In genomic region chr7:44573464-44574285, GRCh38 we compare ENCODE assay signal across 1 cellular context.
TF ChIP-seq lines count a peak whose summit lies in the region.

Gene DDX56 (minus strand): TSS chr7:44573908. CDS start chr7:44573895, 13 bp downstream.

TF ChIP-seq in HepG2, 621 proteins besides CTCF, POLR2A, EP300 and RAD21 (continued from another document and continues in another):
- TF ChIP-seq GMEB1 (CRISPR knock-in tag; IDR thresholded peaks at IDR 0.05; ENCODE audit: borderline replicate concordance) (peak; percentile 90), KDM5A (IDR thresholded peaks at IDR 0.05; ENCODE audit: borderline replicate concordance, low read length) (peak; percentile 70; the same call in 1 of the 2 replicates), ZNF574 (CRISPR knock-in tag; IDR thresholded peaks at IDR 0.05) (peak; percentile 95), KAT8 (CRISPR knock-in tag; IDR thresholded peaks at IDR 0.05) (peak; percentile 98), YEATS4 (CRISPR knock-in tag; IDR thresholded peaks at IDR 0.05; ENCODE audit: borderline replicate concordance) (peak; percentile 98), SETDB1 (CRISPR knock-in tag; IDR thresholded peaks at IDR 0.05; ENCODE audit: borderline replicate concordance) (0 out of 2 replicates have a peak, but pooled peaks have one; percentile 52), MLX (CRISPR knock-in tag; IDR thresholded peaks at IDR 0.05) (peak; percentile 49; the same call in 1 of the 2 replicates), CSRNP1 (CRISPR knock-in tag; IDR thresholded peaks at IDR 0.05) (peak; percentile 81; the same call in 1 of the 2 replicates), MYNN (CRISPR knock-in tag; IDR thresholded peaks at IDR 0.05; ENCODE audit: low read depth) (0 out of 2 replicates have a peak, but pooled peaks have one; percentile 82), TIGD3 (CRISPR knock-in tag; IDR thresholded peaks at IDR 0.05; ENCODE audit: borderline replicate concordance) (peak; percentile 85), ZBTB40 (IDR thresholded peaks at IDR 0.05) (peak; percentile 74), ZBTB40 (CRISPR knock-in tag; IDR thresholded peaks at IDR 0.05) (peak; percentile 88), ZNF264 (CRISPR knock-in tag; IDR thresholded peaks at IDR 0.05) (peak; percentile 89), ZNF816 (CRISPR knock-in tag; IDR thresholded peaks at IDR 0.05; ENCODE audit: borderline replicate concordance) (peak; percentile 90; the same call in 1 of the 2 replicates), ZFP90 (CRISPR knock-in tag; IDR thresholded peaks at IDR 0.05; ENCODE audit: borderline replicate concordance) (peak; percentile 94; the same call in 1 of the 2 replicates), POGK (CRISPR knock-in tag; conservative IDR thresholded peaks at IDR 0.05) (peak; percentile 38; the same call in 1 of the 2 replicates), MATR3 (CRISPR knock-in tag; IDR thresholded peaks at IDR 0.05) (no peak), ZBTB34 (CRISPR knock-in tag; IDR thresholded peaks at IDR 0.05) (0 out of 2 replicates have a peak, but pooled peaks have one; percentile 83), ZSCAN21 (CRISPR knock-in tag; IDR thresholded peaks at IDR 0.05; ENCODE audit: borderline replicate concordance) (peak; percentile 94), NR2F1 (CRISPR knock-in tag; IDR thresholded peaks at IDR 0.05) (no peak), ZBTB1 (CRISPR knock-in tag; IDR thresholded peaks at IDR 0.05; ENCODE audit: borderline replicate concordance) (no peak), ARNT (IDR thresholded peaks at IDR 0.05) (no peak), ATF3 (CRISPR knock-in tag; IDR thresholded peaks at IDR 0.05) (no peak), GFI1 (CRISPR knock-in tag; IDR thresholded peaks at IDR 0.05; ENCODE audit: borderline replicate concordance) (peak; percentile 85), NFKB2 (CRISPR knock-in tag; IDR thresholded peaks at IDR 0.05; ENCODE audit: borderline replicate concordance) (peak; percentile 97), RFX1 (IDR thresholded peaks at IDR 0.05) (no peak), ZNF704 (CRISPR knock-in tag; IDR thresholded peaks at IDR 0.05; ENCODE audit: borderline replicate concordance) (peak; percentile 83), SOX6 (IDR thresholded peaks at IDR 0.05) (no peak), SOX6 (CRISPR knock-in tag; IDR thresholded peaks at IDR 0.05) (peak; percentile 52; the same call in 1 of the 2 replicates), LCORL (IDR thresholded peaks at IDR 0.05) (no peak), LCORL (CRISPR knock-in tag; IDR thresholded peaks at IDR 0.05) (no peak), NFIB (CRISPR knock-in tag; IDR thresholded peaks at IDR 0.05; ENCODE audit: borderline replicate concordance) (0 out of 2 replicates have a peak, but pooled peaks have one; percentile 78), ZNF224 (CRISPR knock-in tag; IDR thresholded peaks at IDR 0.05) (0 out of 2 replicates have a peak, but pooled peaks have one; percentile 45), SUZ12 (IDR thresholded peaks at IDR 0.05; ENCODE audit: low read depth, low read length) (no peak), EHMT2 (IDR thresholded peaks at IDR 0.05; ENCODE audit: borderline replicate concordance, low read depth, low read length) (no peak), ARNT2 (CRISPR knock-in tag; IDR thresholded peaks at IDR 0.05; ENCODE audit: low read depth) (peak; percentile 86)
